Comparison of ENCODE assay signal across 2 cellular contexts in genomic region chr16:87145181-87146176, GRCh38.
A peak's percentile ranks its signal among the peaks of the same experiment; 100 is the strongest.
TF ChIP-seq lines count a peak whose summit lies in the region.

No MANE protein-coding gene starts in this region.

TF ChIP-seq in IMR-90, 13 proteins besides CTCF, POLR2A, EP300 and RAD21 (continued from another document):
- no peak for TF ChIP-seq ELK1 (IDR thresholded peaks at IDR 0.05; ENCODE audit: borderline replicate concordance, low read depth, low read length)
- TF ChIP-seq RFX5 (IDR thresholded peaks at IDR 0.05; ENCODE audit: low read depth, low read length): no peak
- no peak for TF ChIP-seq BHLHE40 (IDR thresholded peaks at IDR 0.05; ENCODE audit: low read depth, low read length)
- TF ChIP-seq FOS (IDR thresholded peaks at IDR 0.05; ENCODE audit: low read depth, low read length): no peak
- TF ChIP-seq MAFK (IDR thresholded peaks at IDR 0.05; ENCODE audit: low read depth, low read length): no peak
- no peak for TF ChIP-seq SMC3 (IDR thresholded peaks at IDR 0.05; ENCODE audit: low read depth, low read length)
- TF ChIP-seq MXI1 (IDR thresholded peaks at IDR 0.05; ENCODE audit: borderline replicate concordance, low read depth, low read length): no peak

TF ChIP-seq in HepG2, 621 proteins besides CTCF, POLR2A, EP300 and RAD21 (continued from another document):
- TF ChIP-seq MNT (IDR thresholded peaks at IDR 0.05) (peak; percentile 88), RERE (CRISPR knock-in tag; IDR thresholded peaks at IDR 0.05; ENCODE audit: low read depth) (no peak), RELA (CRISPR knock-in tag; IDR thresholded peaks at IDR 0.05) (no peak), CREB1 (IDR thresholded peaks at IDR 0.05) (peak; percentile 78), CREB1 (CRISPR knock-in tag; IDR thresholded peaks at IDR 0.05) (no peak), YEATS4 (CRISPR knock-in tag; IDR thresholded peaks at IDR 0.05; ENCODE audit: borderline replicate concordance) (no peak), MAX (IDR thresholded peaks at IDR 0.05) (no peak), USF2 (IDR thresholded peaks at IDR 0.05; ENCODE audit: low read depth, low read length) (peak; percentile 74), USF2 (CRISPR knock-in tag; IDR thresholded peaks at IDR 0.05; ENCODE audit: borderline replicate concordance) (no peak)
